Comparison of ENCODE assay signal across 8 cellular contexts in genomic region chr21:33490991-33491372, GRCh38. TPM values are rescaled to one million over a fixed set of nuclear protein-coding genes. Genes with fewer than 3 reads are reported as not detected.
DNase-seq lines count a peak whose midpoint lies in the region; ATAC-seq, FAIRE-seq and TF ChIP-seq lines count a peak whose summit lies in the region.

No MANE protein-coding gene starts in this region.

- peak overlapping the region; percentile 62 for H3K27ac ChIP-seq in C4-2B
- H3K27ac ChIP-seq in K562 (ENCODE audit: extremely low read depth, low read depth, low read length), result peak overlapping the region; percentile 1; the same call in 1 of the 3 replicates
- H3K27ac ChIP-seq in HepG2 (ENCODE audit: extremely low read length, insufficient read depth, low read length), result peak overlapping the region; percentile 56
- H3K27ac ChIP-seq in thyroid gland, result peak overlapping the region; percentile 49 to 79 (median 54)

- no peaks in the 10 kb centered on the region for H3K9me1 ChIP-seq in K562 (ENCODE audit: control insufficient read depth, insufficient read depth, low read length)

- H3K79me2 ChIP-seq in K562 (ENCODE audit: control insufficient read depth, insufficient read depth, low read length), result no peaks in the 10 kb centered on the region
- no peaks in the 10 kb centered on the region for H3K79me2 ChIP-seq in HepG2 (ENCODE audit: insufficient read depth, low read length)

- intact Hi-C loops in K562 (cut with micrococcal nuclease), result no loop called here
- intact Hi-C loops in HepG2 (cut with micrococcal nuclease; ENCODE audit: unreplicated experiment), result no loop called here
- intact Hi-C loops in thyroid gland (cut with DNase I), result no loop called here

- H4K20me1 ChIP-seq in K562 (replicated peaks; ENCODE audit: control insufficient read depth, insufficient read depth, low read length) (no peaks in the 10 kb centered on the region), HepG2 (ENCODE audit: insufficient read depth, low read length) (no peaks in the 10 kb centered on the region)

- H3K4me2 ChIP-seq in K562 (ENCODE audit: insufficient read depth, low read length) (peak overlapping the region; percentile 91), HepG2 (ENCODE audit: low read depth, low read length) (peak overlapping the region; percentile 84)

- no peak for TF ChIP-seq POLR2A in K562 (conservative IDR thresholded peaks at IDR 0.05)
- no peak for TF ChIP-seq POLR2A in HepG2 (IDR thresholded peaks at IDR 0.05; ENCODE audit: insufficient read depth in 1 of 2, low read depth in 2 of 2, low read length in 2 of 2)
- no peak for TF ChIP-seq POLR2A in thyroid gland (IDR thresholded peaks at IDR 0.05)

- TF ChIP-seq EP300 in K562 (IDR thresholded peaks at IDR 0.05; ENCODE audit: low read length), result no peak
- TF ChIP-seq EP300 in HepG2 (IDR thresholded peaks at IDR 0.05; ENCODE audit: low read depth in 2 of 2, low read length in 2 of 2), result no peak
- TF ChIP-seq EP300 in HepG2 (CRISPR knock-in tag; IDR thresholded peaks at IDR 0.05; ENCODE audit: borderline replicate concordance), result no peak

- under 1% methylated on average over 12 of the region's 12 CpGs for WGBS in K562 (ENCODE audit: insufficient coverage, low coverage, missing lambda C conversion rate)
- WGBS in HepG2 (ENCODE audit: low lambda C conversion rate), result 16% methylated on average over 7 of the region's 12 CpGs
- WGBS in thyroid gland, 2 donors, result 12 to 13% methylated on average over 12 of the region's 12 CpGs

- H3K9ac ChIP-seq in K562 (ENCODE audit: insufficient read depth in 1 of 2, low read depth in 2 of 2, low read length in 2 of 2), result peak overlapping the region; percentile 77 to 94
- peak overlapping the region; percentile 64 for H3K9ac ChIP-seq in HepG2 (ENCODE audit: insufficient read depth, low read depth, low read length)

- peak; percentile 21; the same call in 2 of the 3 replicates for ATAC-seq in K562
- peak; percentile 9; the same call in 1 of the 3 replicates for ATAC-seq in HepG2

- CTCF ChIA-PET in K562 (lab: Yijun Ruan, JAX; ENCODE audit: low intra/inter-chr PET ratio) (interaction anchor here (1.1 kb wide), 1 partner anchor 11 kb away, joined by 4 read pairs; no protein-coding TSS in a partner anchor), HepG2 (lab: Yijun Ruan, JAX; ENCODE audit: low intra/inter-chr PET ratio, low total read pairs) (no interaction called here)

- DNase-seq in KBM-7 (peak; percentile 15), K562 (ENCODE audit: extremely low read depth in 1 of 4, low spot score in 3 of 4) (no peak), HepG2 (ENCODE audit: low spot score) (no peak), thyroid gland (no peak), NOMO-1 treated with dmso at 0.1 percent for 144 hours (lab: John Stamatoyannopoulos, UW; ENCODE audit: unreplicated experiment) (no peak)
- DNase-seq in stimulated activated naive CD4-positive, alpha-beta T cell treated with Interleukin-2 at 50 U/mL for 16 hours (lab: John Stamatoyannopoulos, UW), result no peak
- DNase-seq in effector CD8-positive, alpha-beta T cell (lab: John Stamatoyannopoulos, UW), result no peak

- H3K4me3 ChIP-seq in K562, result peak overlapping the region; percentile 73
- H3K4me3 ChIP-seq in HepG2 (replicated peaks in 1 of 3; ENCODE audit: insufficient read depth in 1 of 3, low read depth in 2 of 3, low read length in 3 of 3), result peak overlapping the region; percentile 78 to 89 (median 81)
- peak overlapping the region; percentile 10 to 75 (median 48) for H3K4me3 ChIP-seq in thyroid gland (replicated peaks in 1 of 3)

- H3K36me3 ChIP-seq in K562 (ENCODE audit: control insufficient read depth, insufficient read depth, low read length) (no peaks in the 10 kb centered on the region), HepG2 (replicated peaks in 1 of 2; ENCODE audit: control insufficient read depth in 1 of 2, insufficient read depth in 2 of 2, low read length in 2 of 2) (no peaks in the 10 kb centered on the region), thyroid gland (no peaks in the 10 kb centered on the region)

- H3K4me1 ChIP-seq in K562 (replicated peaks in 1 of 2; ENCODE audit: control insufficient read depth in 2 of 2, insufficient read depth in 2 of 2, low read length in 2 of 2) (peaks cover 0 to 10% of the 10 kb centered on the region in 2 experiments; a peak in 3 of 5 replicates), HepG2 (ENCODE audit: insufficient read depth, low read length) (peaks cover 20% of the 10 kb centered on the region), thyroid gland (peaks cover 4 to 10% of the 10 kb centered on the region in 2 donors)

- TF ChIP-seq CTCF in C4-2B (conservative IDR thresholded peaks at IDR 0.05) (no peak), K562 (IDR thresholded peaks at IDR 0.05 in 2 of 3, conservative IDR thresholded peaks at IDR 0.05 in 1 of 3; ENCODE audit: insufficient read depth in 2 of 3, low read depth in 1 of 3, low read length in 3 of 3) (no peak), HepG2 (CRISPR knock-in tag; IDR thresholded peaks at IDR 0.05) (no peak), thyroid gland (IDR thresholded peaks at IDR 0.05) (no peak)

- no peak for TF ChIP-seq RAD21 in K562 (CRISPR knock-in tag; conservative IDR thresholded peaks at IDR 0.05 in 1 of 2, IDR thresholded peaks at IDR 0.05 in 1 of 2)
- no peak for TF ChIP-seq RAD21 in HepG2 (CRISPR knock-in tag; IDR thresholded peaks at IDR 0.05)

- H3K27me3 ChIP-seq in K562 (ENCODE audit: control insufficient read depth in 2 of 2, insufficient read depth in 2 of 2, low read length in 2 of 2), result no peaks in the 10 kb centered on the region
- no peaks in the 10 kb centered on the region; a peak in 1 of 5 replicates for H3K27me3 ChIP-seq in HepG2 (ENCODE audit: control insufficient read depth in 1 of 2, insufficient read depth in 2 of 2, low read length in 2 of 2)
- no peaks in the 10 kb centered on the region for H3K27me3 ChIP-seq in thyroid gland

- H2AFZ ChIP-seq in K562 (ENCODE audit: low read depth, low read length) (peak overlapping the region; percentile 100), HepG2 (ENCODE audit: low read length) (peak overlapping the region; percentile 88)

- peak; percentile 19 for FAIRE-seq in K562 (lab: Jason Lieb, UNC)
- no peak for FAIRE-seq in HepG2 (lab: Jason Lieb, UNC)

- POLR2A ChIA-PET in K562 (lab: Yijun Ruan, JAX), result interaction anchor here (0.6 to 2.5 kb wide), 12 partner anchors 9 to 291 kb away, joined by 3 to 54 read pairs (median 3); partner anchors contain the start of gene TMEM50B
- POLR2A ChIA-PET in HepG2 (lab: Yijun Ruan, JAX), result interaction anchor here (1.0 to 5.1 kb wide), 6 partner anchors 11 to 98 kb away, joined by 3 to 96 read pairs (median 5); partner anchors contain the start of genes DONSON, GART, SON and TMEM50B

- in situ Hi-C loops in KBM-7 (cut with MboI; ENCODE audit: low pct_unique_long_range_greater_than_20kb, low sequenced_read_pairs) (no loop called here), K562 (cut with MboI) (no loop called here), HepG2 (cut with HindIII; ENCODE audit: extremely low pct_ligation_motif_present, low pct_unique_long_range_greater_than_20kb) (no loop called here)

- H3K9me3 ChIP-seq in K562 (replicated peaks; ENCODE audit: control insufficient read depth, insufficient read depth, low read depth, low read length) (no peaks in the 10 kb centered on the region), HepG2 (ENCODE audit: low read length) (no peaks in the 10 kb centered on the region), thyroid gland (no peaks in the 10 kb centered on the region)

- BruUV-seq in K562 (replicated peaks; lab: Mats Ljungman, UMichigan) (TSS peak; percentile 81), HepG2 (replicated peaks; lab: Mats Ljungman, UMichigan) (TSS peak; percentile 73)

RNA-seq across cellular contexts. Expression of gene DNAJC28, which starts 0.5 kb away (rescaled TPM):
- 1.8 and 5.7 TPM in 2 replicates for total RNA-seq in K562 (2011; cell fraction: chromatin; rRNA removed; ENCODE audit: low replicate concordance)
- 1.7 and 2.5 TPM in 2 replicates for total RNA-seq in K562 (2011; cell fraction: nucleolus; rRNA removed)
- 1.8 and 2.3 TPM in 2 replicates for total RNA-seq in K562 (2011; cell fraction: nucleoplasm; rRNA removed)
- total RNA-seq in K562 (2014; rRNA removed), result 0.53 and 1.6 TPM in 2 replicates
- total RNA-seq in K562 (2014; rRNA removed; fragmentation: Illumina TruSeq; extraction: Trizol), result 1.1 and 1.4 TPM in 2 replicates
- total RNA-seq in K562 (2015; rRNA removed; fragmentation: Illumina TruSeq; extraction: Trizol), result 0.72 and 1.2 TPM in 2 replicates
- total RNA-seq in K562 (2021), result 0.49 and 0.82 TPM in 2 replicates
- polyA plus RNA-seq in K562 (2011; rRNA removed), result 1.4 and 2.0 TPM in 2 replicates
- polyA plus RNA-seq in K562 (2011; cell fraction: cytosol; rRNA removed), result 0.24 and 0.29 TPM in 2 replicates
- polyA plus RNA-seq in K562 (2011; cell fraction: nucleus; rRNA removed), result 0.43 and 0.44 TPM in 2 replicates
- 0.39 and 0.74 TPM in 2 replicates for polyA plus RNA-seq in K562 (2012)
- 0.68 and 0.91 TPM in 2 replicates for polyA plus RNA-seq in K562 (2014; fragmentation: Illumina TruSeq; extraction: Trizol)
- polyA plus RNA-seq in K562 (2014; fragmentation: Nextera tagmentation; extraction: Ambion mirVana), result under 1 TPM; 0.75 to 0.92 TPM
- polyA plus RNA-seq in K562 (2014; rRNA removed), result 1.3 and 2.5 TPM in 2 replicates
- polyA minus RNA-seq in K562 (2011; rRNA and poly(A)+ RNA removed), result 1.7 and 3.1 TPM in 2 replicates
- polyA minus RNA-seq in K562 (2011; cell fraction: cytosol; rRNA and poly(A)+ RNA removed), result 0.48 TPM in 1 of 2 replicates, not detected in the other
- polyA minus RNA-seq in K562 (2011; cell fraction: nucleus; rRNA and poly(A)+ RNA removed), result 1.1 and 2.6 TPM in 2 replicates
- total RNA-seq in HepG2 (2016; rRNA removed; fragmentation: Illumina TruSeq; extraction: Trizol), result 2.5 and 3.3 TPM in 2 replicates
- total RNA-seq in HepG2 (2016; cell fraction: cytosol; rRNA removed; fragmentation: Illumina TruSeq; extraction: Trizol; ENCODE audit: low read depth), result 0.35 and 0.71 TPM in 2 replicates
- 2.5 and 2.7 TPM in 2 replicates for total RNA-seq in HepG2 (2016; cell fraction: insoluble cytoplasmic fraction; rRNA removed; fragmentation: Illumina TruSeq; extraction: Trizol)
- total RNA-seq in HepG2 (2016; cell fraction: membrane; rRNA removed; fragmentation: Illumina TruSeq; extraction: Trizol), result 1.2 and 1.7 TPM in 2 replicates
- 1.7 and 3.3 TPM in 2 replicates for total RNA-seq in HepG2 (2016; cell fraction: nucleus; rRNA removed; fragmentation: Illumina TruSeq; extraction: Trizol)
- polyA plus RNA-seq in HepG2 (2011; rRNA removed), result 1.1 and 1.5 TPM in 2 replicates
- 0.54 and 1.0 TPM in 2 replicates for polyA plus RNA-seq in HepG2 (2011; cell fraction: cytosol; rRNA removed)
- polyA plus RNA-seq in HepG2 (2011; cell fraction: nucleus; rRNA removed), result 0.63 and 1.3 TPM in 2 replicates
- 1.1 and 1.2 TPM in 2 replicates for polyA plus RNA-seq in HepG2 (2012)
- polyA plus RNA-seq in HepG2 (2016; cell fraction: cytosol; fragmentation: Illumina TruSeq; extraction: Trizol; ENCODE audit: low read depth), result 0.41 and 0.62 TPM in 2 replicates
- 2.8 and 2.9 TPM in 2 replicates for polyA plus RNA-seq in HepG2 (2016; cell fraction: insoluble cytoplasmic fraction; fragmentation: Illumina TruSeq; extraction: Trizol; ENCODE audit: low read depth)
- 0.46 and 0.74 TPM in 2 replicates for polyA plus RNA-seq in HepG2 (2016; cell fraction: membrane; fragmentation: Illumina TruSeq; extraction: Trizol; ENCODE audit: low read depth)
- 3.3 and 3.5 TPM in 2 replicates for polyA plus RNA-seq in HepG2 (2016; cell fraction: nucleus; fragmentation: Illumina TruSeq; extraction: Trizol; ENCODE audit: insufficient read depth, low read depth)
- 0.10 and 0.16 TPM in 2 replicates for polyA minus RNA-seq in HepG2 (2011; rRNA and poly(A)+ RNA removed; ENCODE audit: low replicate concordance)
- 0.40 and 0.70 TPM in 2 replicates for polyA minus RNA-seq in HepG2 (2011; cell fraction: cytosol; rRNA and poly(A)+ RNA removed)
- 1.8 and 3.1 TPM in 2 replicates for polyA minus RNA-seq in HepG2 (2011; cell fraction: nucleus; rRNA and poly(A)+ RNA removed)
- total RNA-seq in thyroid gland, result 10 to 100 TPM in 1 of 4 donors, 1 to 10 TPM in 3; 5.6 to 12.3 (median 9.3) TPM

RNA-seq across cellular contexts. Expression of gene TMEM50B, which starts 11.2 kb away (rescaled TPM):
- 80.7 and 176 TPM in 2 replicates for total RNA-seq in K562 (2011; cell fraction: chromatin; rRNA removed; ENCODE audit: low replicate concordance)
- 63.4 and 65.5 TPM in 2 replicates for total RNA-seq in K562 (2011; cell fraction: nucleolus; rRNA removed)
- total RNA-seq in K562 (2011; cell fraction: nucleoplasm; rRNA removed), result 122 and 158 TPM in 2 replicates
- total RNA-seq in K562 (2014; rRNA removed), result 19.8 and 20.5 TPM in 2 replicates
- total RNA-seq in K562 (2014; rRNA removed; fragmentation: Illumina TruSeq; extraction: Trizol), result 28.9 and 29.6 TPM in 2 replicates
- 23.9 and 26.6 TPM in 2 replicates for total RNA-seq in K562 (2015; rRNA removed; fragmentation: Illumina TruSeq; extraction: Trizol)
- 24.1 and 25.7 TPM in 2 replicates for total RNA-seq in K562 (2021)
- polyA plus RNA-seq in K562 (2011; rRNA removed), result 64.6 and 80.1 TPM in 2 replicates
- 17.4 and 47.8 TPM in 2 replicates for polyA plus RNA-seq in K562 (2011; cell fraction: cytosol; rRNA removed)
- 123 and 167 TPM in 2 replicates for polyA plus RNA-seq in K562 (2011; cell fraction: nucleus; rRNA removed)
- 23.7 and 39.6 TPM in 2 replicates for polyA plus RNA-seq in K562 (2012)
- polyA plus RNA-seq in K562 (2014; fragmentation: Illumina TruSeq; extraction: Trizol), result 23.3 and 28.8 TPM in 2 replicates
- polyA plus RNA-seq in K562 (2014; fragmentation: Nextera tagmentation; extraction: Ambion mirVana), result 10 to 100 TPM; 41.3 to 49.1 TPM
- polyA plus RNA-seq in K562 (2014; rRNA removed), result 39.6 and 40.7 TPM in 2 replicates
- polyA minus RNA-seq in K562 (2011; rRNA and poly(A)+ RNA removed), result 23.1 and 28.5 TPM in 2 replicates
- 6.7 and 7.5 TPM in 2 replicates for polyA minus RNA-seq in K562 (2011; cell fraction: cytosol; rRNA and poly(A)+ RNA removed)
- 18.4 and 34.7 TPM in 2 replicates for polyA minus RNA-seq in K562 (2011; cell fraction: nucleus; rRNA and poly(A)+ RNA removed)
- total RNA-seq in HepG2 (2016; rRNA removed; fragmentation: Illumina TruSeq; extraction: Trizol), result 13.9 and 29.9 TPM in 2 replicates
- 12.1 and 12.6 TPM in 2 replicates for total RNA-seq in HepG2 (2016; cell fraction: cytosol; rRNA removed; fragmentation: Illumina TruSeq; extraction: Trizol; ENCODE audit: low read depth)
- total RNA-seq in HepG2 (2016; cell fraction: insoluble cytoplasmic fraction; rRNA removed; fragmentation: Illumina TruSeq; extraction: Trizol), result 18.2 and 31.9 TPM in 2 replicates
- 17.4 and 19.9 TPM in 2 replicates for total RNA-seq in HepG2 (2016; cell fraction: membrane; rRNA removed; fragmentation: Illumina TruSeq; extraction: Trizol)
- total RNA-seq in HepG2 (2016; cell fraction: nucleus; rRNA removed; fragmentation: Illumina TruSeq; extraction: Trizol), result 43.0 and 47.6 TPM in 2 replicates
- 45.4 and 46.3 TPM in 2 replicates for polyA plus RNA-seq in HepG2 (2011; rRNA removed)
- polyA plus RNA-seq in HepG2 (2011; cell fraction: cytosol; rRNA removed), result 8.9 and 18.9 TPM in 2 replicates
- 109 and 139 TPM in 2 replicates for polyA plus RNA-seq in HepG2 (2011; cell fraction: nucleus; rRNA removed)
- 15.9 and 21.7 TPM in 2 replicates for polyA plus RNA-seq in HepG2 (2012)
- 10.5 and 13.5 TPM in 2 replicates for polyA plus RNA-seq in HepG2 (2016; cell fraction: cytosol; fragmentation: Illumina TruSeq; extraction: Trizol; ENCODE audit: low read depth)
- polyA plus RNA-seq in HepG2 (2016; cell fraction: insoluble cytoplasmic fraction; fragmentation: Illumina TruSeq; extraction: Trizol; ENCODE audit: low read depth), result 14.7 and 18.5 TPM in 2 replicates
- polyA plus RNA-seq in HepG2 (2016; cell fraction: membrane; fragmentation: Illumina TruSeq; extraction: Trizol; ENCODE audit: low read depth), result 14.4 and 16.8 TPM in 2 replicates
- polyA plus RNA-seq in HepG2 (2016; cell fraction: nucleus; fragmentation: Illumina TruSeq; extraction: Trizol; ENCODE audit: insufficient read depth, low read depth), result 104 and 105 TPM in 2 replicates
- 4.7 and 5.8 TPM in 2 replicates for polyA minus RNA-seq in HepG2 (2011; rRNA and poly(A)+ RNA removed; ENCODE audit: low replicate concordance)
- 3.8 and 6.8 TPM in 2 replicates for polyA minus RNA-seq in HepG2 (2011; cell fraction: cytosol; rRNA and poly(A)+ RNA removed)
- 23.4 and 29.6 TPM in 2 replicates for polyA minus RNA-seq in HepG2 (2011; cell fraction: nucleus; rRNA and poly(A)+ RNA removed)
- 100 to 1,000 TPM; 202 to 399 (median 295) TPM for total RNA-seq in thyroid gland

RNA-seq across cellular contexts. Expression of gene GART, which starts 50.9 kb away (rescaled TPM):
- 282 and 575 TPM in 2 replicates for total RNA-seq in K562 (2011; cell fraction: chromatin; rRNA removed; ENCODE audit: low replicate concordance)
- total RNA-seq in K562 (2011; cell fraction: nucleolus; rRNA removed), result 120 and 142 TPM in 2 replicates
- total RNA-seq in K562 (2011; cell fraction: nucleoplasm; rRNA removed), result 254 and 330 TPM in 2 replicates
- 260 and 356 TPM in 2 replicates for total RNA-seq in K562 (2014; rRNA removed)
- 349 and 398 TPM in 2 replicates for total RNA-seq in K562 (2014; rRNA removed; fragmentation: Illumina TruSeq; extraction: Trizol)
- total RNA-seq in K562 (2015; rRNA removed; fragmentation: Illumina TruSeq; extraction: Trizol), result 258 and 267 TPM in 2 replicates
- total RNA-seq in K562 (2021), result 396 and 415 TPM in 2 replicates
- 100 and 141 TPM in 2 replicates for polyA plus RNA-seq in K562 (2011; rRNA removed)
- polyA plus RNA-seq in K562 (2011; cell fraction: cytosol; rRNA removed), result 41.9 and 69.4 TPM in 2 replicates
- 111 and 125 TPM in 2 replicates for polyA plus RNA-seq in K562 (2011; cell fraction: nucleus; rRNA removed)
- polyA plus RNA-seq in K562 (2012), result 155 and 181 TPM in 2 replicates
- 409 and 429 TPM in 2 replicates for polyA plus RNA-seq in K562 (2014; fragmentation: Illumina TruSeq; extraction: Trizol)
- polyA plus RNA-seq in K562 (2014; fragmentation: Nextera tagmentation; extraction: Ambion mirVana), result 100 to 1,000 TPM; 276 to 387 TPM
- 230 and 236 TPM in 2 replicates for polyA plus RNA-seq in K562 (2014; rRNA removed)
- polyA minus RNA-seq in K562 (2011; rRNA and poly(A)+ RNA removed), result 152 and 154 TPM in 2 replicates
- polyA minus RNA-seq in K562 (2011; cell fraction: cytosol; rRNA and poly(A)+ RNA removed), result 92.6 and 125 TPM in 2 replicates
- 83.7 and 168 TPM in 2 replicates for polyA minus RNA-seq in K562 (2011; cell fraction: nucleus; rRNA and poly(A)+ RNA removed)
- 109 and 151 TPM in 2 replicates for total RNA-seq in HepG2 (2016; rRNA removed; fragmentation: Illumina TruSeq; extraction: Trizol)
- 31.1 and 36.8 TPM in 2 replicates for total RNA-seq in HepG2 (2016; cell fraction: cytosol; rRNA removed; fragmentation: Illumina TruSeq; extraction: Trizol; ENCODE audit: low read depth)
- 113 and 146 TPM in 2 replicates for total RNA-seq in HepG2 (2016; cell fraction: insoluble cytoplasmic fraction; rRNA removed; fragmentation: Illumina TruSeq; extraction: Trizol)
- total RNA-seq in HepG2 (2016; cell fraction: membrane; rRNA removed; fragmentation: Illumina TruSeq; extraction: Trizol), result 32.8 and 39.5 TPM in 2 replicates
- total RNA-seq in HepG2 (2016; cell fraction: nucleus; rRNA removed; fragmentation: Illumina TruSeq; extraction: Trizol), result 90.9 and 99.5 TPM in 2 replicates
- polyA plus RNA-seq in HepG2 (2011; rRNA removed), result 17.7 and 17.9 TPM in 2 replicates
- polyA plus RNA-seq in HepG2 (2011; cell fraction: cytosol; rRNA removed), result 9.6 and 13.2 TPM in 2 replicates
- polyA plus RNA-seq in HepG2 (2011; cell fraction: nucleus; rRNA removed), result 19.9 and 27.1 TPM in 2 replicates
- 50.5 and 59.0 TPM in 2 replicates for polyA plus RNA-seq in HepG2 (2012)
- 4.4 and 5.6 TPM in 2 replicates for polyA plus RNA-seq in HepG2 (2016; cell fraction: cytosol; fragmentation: Illumina TruSeq; extraction: Trizol; ENCODE audit: low read depth)
- 99.4 and 99.8 TPM in 2 replicates for polyA plus RNA-seq in HepG2 (2016; cell fraction: insoluble cytoplasmic fraction; fragmentation: Illumina TruSeq; extraction: Trizol; ENCODE audit: low read depth)
- 8.6 and 10.6 TPM in 2 replicates for polyA plus RNA-seq in HepG2 (2016; cell fraction: membrane; fragmentation: Illumina TruSeq; extraction: Trizol; ENCODE audit: low read depth)
- 70.2 and 73.8 TPM in 2 replicates for polyA plus RNA-seq in HepG2 (2016; cell fraction: nucleus; fragmentation: Illumina TruSeq; extraction: Trizol; ENCODE audit: insufficient read depth, low read depth)
- polyA minus RNA-seq in HepG2 (2011; rRNA and poly(A)+ RNA removed; ENCODE audit: low replicate concordance), result 15.8 and 35.7 TPM in 2 replicates
- polyA minus RNA-seq in HepG2 (2011; cell fraction: cytosol; rRNA and poly(A)+ RNA removed), result 21.5 and 23.0 TPM in 2 replicates
- polyA minus RNA-seq in HepG2 (2011; cell fraction: nucleus; rRNA and poly(A)+ RNA removed), result 73.8 and 95.2 TPM in 2 replicates
- 100 to 1,000 TPM in 2 of 4 donors, 10 to 100 TPM in 2; 53.8 to 130 (median 84.5) TPM for total RNA-seq in thyroid gland

RNA-seq across cellular contexts. Expression of gene SON, which starts 51.9 kb away (rescaled TPM):
- 223 and 597 TPM in 2 replicates for total RNA-seq in K562 (2011; cell fraction: chromatin; rRNA removed; ENCODE audit: low replicate concordance)
- total RNA-seq in K562 (2011; cell fraction: nucleolus; rRNA removed), result 107 and 150 TPM in 2 replicates
- total RNA-seq in K562 (2011; cell fraction: nucleoplasm; rRNA removed), result 253 and 349 TPM in 2 replicates
- 126 and 185 TPM in 2 replicates for total RNA-seq in K562 (2014; rRNA removed)
- 142 and 149 TPM in 2 replicates for total RNA-seq in K562 (2014; rRNA removed; fragmentation: Illumina TruSeq; extraction: Trizol)
- total RNA-seq in K562 (2015; rRNA removed; fragmentation: Illumina TruSeq; extraction: Trizol), result 120 and 149 TPM in 2 replicates
- 242 and 259 TPM in 2 replicates for total RNA-seq in K562 (2021)
- polyA plus RNA-seq in K562 (2011; rRNA removed), result 99.1 and 105 TPM in 2 replicates
- polyA plus RNA-seq in K562 (2011; cell fraction: cytosol; rRNA removed), result 88.2 and 117 TPM in 2 replicates
- polyA plus RNA-seq in K562 (2011; cell fraction: nucleus; rRNA removed), result 255 and 309 TPM in 2 replicates
- 146 and 246 TPM in 2 replicates for polyA plus RNA-seq in K562 (2012)
- polyA plus RNA-seq in K562 (2014; fragmentation: Illumina TruSeq; extraction: Trizol), result 173 and 203 TPM in 2 replicates
- 100 to 1,000 TPM; 195 to 742 TPM for polyA plus RNA-seq in K562 (2014; fragmentation: Nextera tagmentation; extraction: Ambion mirVana)
- polyA plus RNA-seq in K562 (2014; rRNA removed), result 97.6 and 187 TPM in 2 replicates
- polyA minus RNA-seq in K562 (2011; rRNA and poly(A)+ RNA removed), result 241 and 277 TPM in 2 replicates
- 183 and 187 TPM in 2 replicates for polyA minus RNA-seq in K562 (2011; cell fraction: cytosol; rRNA and poly(A)+ RNA removed)
- 121 and 212 TPM in 2 replicates for polyA minus RNA-seq in K562 (2011; cell fraction: nucleus; rRNA and poly(A)+ RNA removed)
- 78.3 and 291 TPM in 2 replicates for total RNA-seq in HepG2 (2016; rRNA removed; fragmentation: Illumina TruSeq; extraction: Trizol)
- total RNA-seq in HepG2 (2016; cell fraction: cytosol; rRNA removed; fragmentation: Illumina TruSeq; extraction: Trizol; ENCODE audit: low read depth), result 8.5 and 9.3 TPM in 2 replicates
- total RNA-seq in HepG2 (2016; cell fraction: insoluble cytoplasmic fraction; rRNA removed; fragmentation: Illumina TruSeq; extraction: Trizol), result 71.9 and 282 TPM in 2 replicates
- 38.8 and 42.6 TPM in 2 replicates for total RNA-seq in HepG2 (2016; cell fraction: membrane; rRNA removed; fragmentation: Illumina TruSeq; extraction: Trizol)
- 173 and 188 TPM in 2 replicates for total RNA-seq in HepG2 (2016; cell fraction: nucleus; rRNA removed; fragmentation: Illumina TruSeq; extraction: Trizol)
- polyA plus RNA-seq in HepG2 (2011; rRNA removed), result 60.8 and 61.3 TPM in 2 replicates
- 27.3 and 38.0 TPM in 2 replicates for polyA plus RNA-seq in HepG2 (2011; cell fraction: cytosol; rRNA removed)
- 184 and 204 TPM in 2 replicates for polyA plus RNA-seq in HepG2 (2011; cell fraction: nucleus; rRNA removed)
- 121 and 128 TPM in 2 replicates for polyA plus RNA-seq in HepG2 (2012)
- polyA plus RNA-seq in HepG2 (2016; cell fraction: cytosol; fragmentation: Illumina TruSeq; extraction: Trizol; ENCODE audit: low read depth), result 4.6 and 5.8 TPM in 2 replicates
- 116 and 145 TPM in 2 replicates for polyA plus RNA-seq in HepG2 (2016; cell fraction: insoluble cytoplasmic fraction; fragmentation: Illumina TruSeq; extraction: Trizol; ENCODE audit: low read depth)
- 16.5 and 18.3 TPM in 2 replicates for polyA plus RNA-seq in HepG2 (2016; cell fraction: membrane; fragmentation: Illumina TruSeq; extraction: Trizol; ENCODE audit: low read depth)
- polyA plus RNA-seq in HepG2 (2016; cell fraction: nucleus; fragmentation: Illumina TruSeq; extraction: Trizol; ENCODE audit: insufficient read depth, low read depth), result 242 and 248 TPM in 2 replicates
- polyA minus RNA-seq in HepG2 (2011; rRNA and poly(A)+ RNA removed; ENCODE audit: low replicate concordance), result 192 and 202 TPM in 2 replicates
- polyA minus RNA-seq in HepG2 (2011; cell fraction: cytosol; rRNA and poly(A)+ RNA removed), result 80.6 and 107 TPM in 2 replicates
- polyA minus RNA-seq in HepG2 (2011; cell fraction: nucleus; rRNA and poly(A)+ RNA removed), result 280 and 289 TPM in 2 replicates
- 100 to 1,000 TPM; 283 to 425 (median 334) TPM for total RNA-seq in thyroid gland

Comparison
In these comparisons a context has a peak if more than half of its experiments do, and no peak if none do; other contexts are left out.
1. H3K27ac ChIP-seq: peak in every context shown above with its lines; median percentile 62 in C4-2B; 56 in HepG2; 54 in thyroid gland; 1 in K562.